Comparison of ENCODE assay signal across 7 cellular contexts in the genomic region with DNA sequence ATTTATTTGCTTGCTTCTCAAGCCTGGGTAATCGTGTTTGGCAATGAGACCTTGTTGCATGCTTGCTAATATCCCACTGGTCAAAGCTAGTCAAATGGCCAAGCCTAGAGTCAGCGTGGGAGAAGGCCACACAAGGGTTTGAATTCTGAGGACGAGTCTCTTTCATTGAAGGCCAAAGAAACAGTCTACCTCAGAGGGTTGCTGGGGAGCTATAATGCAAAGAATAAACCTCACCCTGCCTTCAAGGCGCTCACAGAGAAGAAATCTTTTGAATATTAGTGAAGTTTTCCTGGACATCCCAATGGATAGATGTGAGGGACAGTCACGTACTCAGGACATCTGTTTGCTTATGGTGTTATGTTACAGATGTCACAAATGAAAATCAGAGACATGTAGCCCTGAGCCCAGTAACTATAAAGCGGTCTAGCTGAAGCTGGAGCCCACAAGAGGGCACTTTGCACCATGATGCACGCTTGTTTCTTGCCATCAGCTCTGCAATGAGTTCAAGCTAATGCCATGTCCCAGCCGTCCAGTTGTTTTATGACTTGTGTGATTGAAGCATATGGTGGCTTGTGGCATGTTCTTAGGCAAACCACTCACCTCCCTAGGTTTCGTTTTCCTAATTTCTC. TPM values are rescaled to one million over a fixed set of nuclear protein-coding genes. Genes with fewer than 3 reads are reported as not detected.
DNase-seq lines count a peak whose midpoint lies in the region; ATAC-seq and TF ChIP-seq lines count a peak whose summit lies in the region.

No MANE protein-coding gene starts in this region.

- TF ChIP-seq CTCF in coronary artery (IDR thresholded peaks at IDR 0.05) (peak; percentile 37), lung (IDR thresholded peaks at IDR 0.05; ENCODE audit: control extremely low read depth, extremely low read depth) (peak; percentile 53)

- peaks cover 16% of the 10 kb centered on the region for H3K27me3 Mint-ChIP-seq in T-helper 17 cell

- peak; percentile 90 for ATAC-seq in GM21619 (IDR thresholded peaks at IDR 0.05; ENCODE audit: unreplicated experiment)
- peak; percentile 78 for ATAC-seq in T-helper 17 cell
- peak; percentile 87 for ATAC-seq in lung (ENCODE audit: insufficient read depth, low FRiP score)

- H3K27ac ChIP-seq in coronary artery (no peak overlapping the region), lung (ENCODE audit: low read depth in 1 of 2, low read length in 1 of 2) (no peak overlapping the region), stomach smooth muscle (ENCODE audit: low read length) (peak overlapping the region; percentile 58)

- peaks cover 19% of the 10 kb centered on the region for H3K4me1 Mint-ChIP-seq in T-helper 17 cell

- peak overlapping the region; percentile 61 to 90 for H3K9ac ChIP-seq in stomach smooth muscle (ENCODE audit: low read length in 2 of 2)

- H3K9me3 ChIP-seq in T-helper 17 cell (ENCODE audit: control insufficient read depth, low read length, poor library complexity, severe bottlenecking) (no peaks in the 10 kb centered on the region), lung (ENCODE audit: control insufficient read depth in 2 of 2, insufficient read depth in 1 of 2, low read length in 1 of 2) (no peaks in the 10 kb centered on the region), stomach smooth muscle (ENCODE audit: control insufficient read depth in 2 of 2, low read length in 2 of 2) (no peaks in the 10 kb centered on the region)

- WGBS in lung, 2 donors = 39 to 52% methylated on average over 9 of the region's 9 CpGs

- H3K36me3 ChIP-seq in lung (ENCODE audit: control insufficient read depth in 2 of 2, insufficient read depth in 2 of 2, low read length in 2 of 2) (no peaks in the 10 kb centered on the region), stomach smooth muscle (ENCODE audit: control insufficient read depth in 2 of 2, insufficient read depth in 2 of 2, low read length in 2 of 2) (no peaks in the 10 kb centered on the region)

- no peaks in the 10 kb centered on the region for H3K36me3 Mint-ChIP-seq in T-helper 17 cell (ENCODE audit: low read depth)

- H3K27me3 ChIP-seq in lung (ENCODE audit: control insufficient read depth, insufficient read depth) = no peaks in the 10 kb centered on the region
- no peaks in the 10 kb centered on the region for H3K27me3 ChIP-seq in stomach smooth muscle (ENCODE audit: control insufficient read depth in 1 of 2, insufficient read depth in 2 of 2, low read length in 2 of 2)

- peak; percentile 10 for DNase-seq in GM04504 (ENCODE audit: low read depth)
- DNase-seq in LHCN-M2 (ENCODE audit: low read depth) = peak; percentile 82
- DNase-seq in T-helper 17 cell = peak in 1 of 3 donors; percentile 7
- no peak for DNase-seq in coronary artery (ENCODE audit: low spot score)
- DNase-seq in lung (ENCODE audit: low spot score) = peak; percentile 69

- H3K4me3 ChIP-seq in coronary artery = peak overlapping the region; percentile 69
- no peak overlapping the region for H3K4me3 ChIP-seq in lung
- H3K4me3 ChIP-seq in stomach smooth muscle (ENCODE audit: low read length in 2 of 2) = peak overlapping the region; percentile 78 to 81

- H3K27ac Mint-ChIP-seq in T-helper 17 cell = peak overlapping the region; percentile 93

- peaks cover 0 to 5% of the 10 kb centered on the region in 2 donors for H3K4me1 ChIP-seq in lung (ENCODE audit: control insufficient read depth in 2 of 2, insufficient read depth in 2 of 2, low read length in 2 of 2)
- H3K4me1 ChIP-seq in stomach smooth muscle (ENCODE audit: control insufficient read depth, insufficient read depth, low read length) = peaks cover 8% of the 10 kb centered on the region

- H3K4me3 Mint-ChIP-seq in T-helper 17 cell = peak overlapping the region; percentile 89

RNA-seq across cellular contexts. Expression of gene TLR3, which starts 1.1 kb away (rescaled TPM):
- 4.9 and 5.4 TPM in 2 replicates for total RNA-seq in LHCN-M2 (2014; rRNA removed)
- 1.3 TPM for polyA plus RNA-seq in LHCN-M2 (2012)
- 1 to 10 TPM in 1 of 2 donors, under 1 TPM in 1; 0.55 to 1.5 TPM for total RNA-seq in T-helper 17 cell
- total RNA-seq in lung = 10 to 100 TPM; 13.2 to 15.1 TPM
- polyA plus RNA-seq in lung = 1 to 10 TPM; 3.2 to 7.1 TPM

RNA-seq across cellular contexts. Expression of gene FAM149A, which starts 36.6 kb away (rescaled TPM):
- total RNA-seq in LHCN-M2 (2014; rRNA removed) = 1.3 and 1.6 TPM in 2 replicates
- 1.6 TPM for polyA plus RNA-seq in LHCN-M2 (2012)
- 1 to 10 TPM in 1 of 2 donors, not detected in 1; 1.4 TPM for total RNA-seq in T-helper 17 cell
- 10 to 100 TPM; 14.4 to 14.8 TPM for total RNA-seq in lung
- polyA plus RNA-seq in lung = 10 to 100 TPM in 1 of 2 donors, 1 to 10 TPM in 1; 2.5 to 11.7 TPM
